In genomic region chr10:72276421-72277339, GRCh38 we compare ENCODE assay signal across 1 cellular context.
TF ChIP-seq lines count a peak whose summit lies in the region.

No MANE protein-coding gene starts in this region.

TF ChIP-seq in HepG2, 621 proteins besides CTCF, POLR2A, EP300 and RAD21 (continued from another document and continues in another):
- TF ChIP-seq SNAPC5 (CRISPR knock-in tag; IDR thresholded peaks at IDR 0.05; ENCODE audit: borderline replicate concordance): no peak
- no peak for TF ChIP-seq KLF13 (CRISPR knock-in tag; IDR thresholded peaks at IDR 0.05)
- TF ChIP-seq SAFB2 (CRISPR knock-in tag; IDR thresholded peaks at IDR 0.05; ENCODE audit: borderline replicate concordance, low read depth): no peak
- no peak for TF ChIP-seq DNMT3B (CRISPR knock-in tag; conservative IDR thresholded peaks at IDR 0.05)
- no peak for TF ChIP-seq PBX3 (CRISPR knock-in tag; IDR thresholded peaks at IDR 0.05; ENCODE audit: borderline replicate concordance)
- no peak for TF ChIP-seq TEAD3 (CRISPR knock-in tag; optimal IDR thresholded peaks at IDR 0.05; ENCODE audit: borderline replicate concordance)
- TF ChIP-seq ZNF577 (CRISPR knock-in tag; IDR thresholded peaks at IDR 0.05; ENCODE audit: borderline replicate concordance, low read depth): no peak
- no peak for TF ChIP-seq ZNF496 (CRISPR knock-in tag; IDR thresholded peaks at IDR 0.05; ENCODE audit: insufficient replicate concordance)
- TF ChIP-seq ZSCAN9 (CRISPR knock-in tag; IDR thresholded peaks at IDR 0.05; ENCODE audit: borderline replicate concordance): no peak
- TF ChIP-seq HCFC1 (IDR thresholded peaks at IDR 0.05; ENCODE audit: low read depth, low read length): no peak
- TF ChIP-seq RFXANK (CRISPR knock-in tag; IDR thresholded peaks at IDR 0.05): no peak
- TF ChIP-seq CEBPB (IDR thresholded peaks at IDR 0.05; ENCODE audit: borderline replicate concordance, low read depth, low read length): no peak
- TF ChIP-seq TRAFD1 (CRISPR knock-in tag; IDR thresholded peaks at IDR 0.05; ENCODE audit: borderline replicate concordance): no peak
- TF ChIP-seq JUNB (CRISPR knock-in tag; IDR thresholded peaks at IDR 0.05; ENCODE audit: borderline replicate concordance): peak; percentile 70; the same call in 1 of the 2 replicates
- no peak for TF ChIP-seq SP4 (CRISPR knock-in tag; IDR thresholded peaks at IDR 0.05)
- 0 out of 2 replicates have a peak, but pooled peaks have one; percentile 25 for TF ChIP-seq ZNF510 (CRISPR knock-in tag; IDR thresholded peaks at IDR 0.05; ENCODE audit: low read depth)
- no peak for TF ChIP-seq NR3C1 (CRISPR knock-in tag; IDR thresholded peaks at IDR 0.05)
- no peak for TF ChIP-seq SRSF1 (optimal IDR thresholded peaks at IDR 0.05; ENCODE audit: low read depth, low read length)
- no peak for TF ChIP-seq ZNF782 (CRISPR knock-in tag; IDR thresholded peaks at IDR 0.05; ENCODE audit: borderline replicate concordance)
- TF ChIP-seq GFI1 (CRISPR knock-in tag; IDR thresholded peaks at IDR 0.05; ENCODE audit: borderline replicate concordance): peak; percentile 65; the same call in 1 of the 2 replicates
- TF ChIP-seq TCF7 (IDR thresholded peaks at IDR 0.05; ENCODE audit: low read depth): no peak
- TF ChIP-seq MEF2D (CRISPR knock-in tag; IDR thresholded peaks at IDR 0.05): peak; percentile 49; the same call in 1 of the 2 replicates
- 0 out of 2 replicates have a peak, but pooled peaks have one; percentile 24 for TF ChIP-seq ZFP36L2 (CRISPR knock-in tag; IDR thresholded peaks at IDR 0.05)
- TF ChIP-seq PITX1 (CRISPR knock-in tag; IDR thresholded peaks at IDR 0.05): peak; percentile 79
- no peak for TF ChIP-seq ZBTB14 (CRISPR knock-in tag; IDR thresholded peaks at IDR 0.05)
- peak; percentile 58; the same call in 1 of the 2 replicates for TF ChIP-seq ZNF784 (CRISPR knock-in tag; IDR thresholded peaks at IDR 0.05; ENCODE audit: borderline replicate concordance)
- peak; percentile 51; the same call in 1 of the 2 replicates for TF ChIP-seq ZNF564 (CRISPR knock-in tag; IDR thresholded peaks at IDR 0.05)
- peak; percentile 78; the same call in 1 of the 2 replicates for TF ChIP-seq TIGD3 (CRISPR knock-in tag; IDR thresholded peaks at IDR 0.05; ENCODE audit: borderline replicate concordance)
- peak; percentile 92 for TF ChIP-seq PHF21A (CRISPR knock-in tag; IDR thresholded peaks at IDR 0.05)
- peak; percentile 67; the same call in 1 of the 2 replicates for TF ChIP-seq BCL3 (CRISPR knock-in tag; IDR thresholded peaks at IDR 0.05)
- no peak for TF ChIP-seq ARID3A (IDR thresholded peaks at IDR 0.05; ENCODE audit: low read depth, low read length)
- TF ChIP-seq ZNF235 (CRISPR knock-in tag; IDR thresholded peaks at IDR 0.05; ENCODE audit: borderline replicate concordance): no peak
- TF ChIP-seq ZNF740 (CRISPR knock-in tag; IDR thresholded peaks at IDR 0.05): no peak
- no peak for TF ChIP-seq FOXC1 (CRISPR knock-in tag; IDR thresholded peaks at IDR 0.05; ENCODE audit: borderline replicate concordance)
- peak; percentile 46; the same call in 1 of the 2 replicates for TF ChIP-seq ATF2 (CRISPR knock-in tag; IDR thresholded peaks at IDR 0.05)
- no peak for TF ChIP-seq ZFP62 (CRISPR knock-in tag; IDR thresholded peaks at IDR 0.05)
- no peak; the same call in 1 of the 2 replicates for TF ChIP-seq GTF3A (CRISPR knock-in tag; conservative IDR thresholded peaks at IDR 0.05)
- TF ChIP-seq MTF1 (CRISPR knock-in tag; IDR thresholded peaks at IDR 0.05): no peak
- no peak for TF ChIP-seq TEF (CRISPR knock-in tag; IDR thresholded peaks at IDR 0.05)
- 0 out of 2 replicates have a peak, but pooled peaks have one; percentile 27 for TF ChIP-seq CBFB (CRISPR knock-in tag; IDR thresholded peaks at IDR 0.05)
- no peak for TF ChIP-seq MEIS1 (CRISPR knock-in tag; IDR thresholded peaks at IDR 0.05; ENCODE audit: borderline replicate concordance)
- TF ChIP-seq ZNF777 (CRISPR knock-in tag; IDR thresholded peaks at IDR 0.05): no peak
- TF ChIP-seq RFX1 (IDR thresholded peaks at IDR 0.05): no peak
- no peak for TF ChIP-seq IKZF4 (CRISPR knock-in tag; IDR thresholded peaks at IDR 0.05; ENCODE audit: borderline replicate concordance, low read depth, not compliant biosample characterization)
- TF ChIP-seq HOXA3 (CRISPR knock-in tag; IDR thresholded peaks at IDR 0.05): peak; percentile 8; the same call in 1 of the 2 replicates
- TF ChIP-seq SOX6 (IDR thresholded peaks at IDR 0.05): no peak
- TF ChIP-seq SOX6 (CRISPR knock-in tag; IDR thresholded peaks at IDR 0.05): peak; percentile 85
- no peak for TF ChIP-seq ZFP91 (CRISPR knock-in tag; IDR thresholded peaks at IDR 0.05; ENCODE audit: borderline replicate concordance)
- TF ChIP-seq BCLAF1 (IDR thresholded peaks at IDR 0.05): no peak
- no peak for TF ChIP-seq ZNF550 (CRISPR knock-in tag; IDR thresholded peaks at IDR 0.05; ENCODE audit: borderline replicate concordance)
